In the genomic region with DNA sequence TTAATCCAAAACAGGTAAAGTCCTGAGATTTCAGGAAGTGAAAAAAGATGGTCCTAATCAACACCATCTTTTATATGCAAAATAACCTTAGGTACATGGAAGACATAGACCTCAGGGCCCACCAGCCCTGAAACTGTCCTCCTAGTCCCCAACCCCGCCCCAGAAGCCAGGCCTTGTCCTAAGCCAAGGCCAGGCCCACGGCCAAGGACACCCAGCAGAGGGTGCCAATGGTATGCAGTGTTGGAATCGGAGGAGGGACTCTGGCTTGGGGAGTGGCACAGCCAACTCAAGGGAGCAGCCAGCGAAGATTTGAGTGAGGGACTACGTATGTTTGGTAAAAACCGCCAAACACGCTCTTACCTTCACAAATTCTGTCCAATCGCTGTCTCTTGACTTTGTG, we compare ENCODE assay signal across 10 cellular contexts.
A peak's percentile ranks its signal among the peaks of the same experiment; 100 is the strongest.
DNase-seq lines count a peak whose midpoint lies in the region; ATAC-seq and TF ChIP-seq lines count a peak whose summit lies in the region.
"Had no signal": no experiment of that assay in that cellular context is flagged by ENCODE, and none has a peak within 500 bp of the region (broad histone marks: within the 10 kb centered on the region; RNA-seq: fewer than 3 reads in every experiment).

No MANE protein-coding gene starts in this region.

- H3K4me3 ChIP-seq in BJ (ENCODE audit: low read depth, low read length): no peak overlapping the region
- H3K4me3 ChIP-seq in coronary artery: no peak overlapping the region
- H3K4me3 ChIP-seq in spleen: no peak overlapping the region
- H3K4me3 ChIP-seq: SJSA1 had no signal

- CTCF ChIA-PET in BJ (lab: Yijun Ruan, JAX): interaction anchor here (1.5 kb wide), 1 partner anchor 9 kb away, joined by 7 read pairs; no protein-coding TSS in a partner anchor

- H3K36me3 ChIP-seq in BJ (ENCODE audit: control insufficient read depth, insufficient read depth, low read length): no peaks in the 10 kb centered on the region; the same call in 1 of the 2 replicates
- H3K36me3 ChIP-seq in spleen: peaks cover 0 to 22% (median 0%) of the 10 kb centered on the region in 6 donors

- H3K4me1 ChIP-seq in spleen: peaks cover 10 to 71% (median 45%) of the 10 kb centered on the region in 6 donors

- H3K9me3 ChIP-seq in spleen: no peaks in the 10 kb centered on the region
- H3K9me3 ChIP-seq: SJSA1 had no signal

- DNase-seq in BJ (ENCODE audit: low read depth): no peak
- DNase-seq in M059J (ENCODE audit: low read depth): peak; percentile 44
- peak; percentile 89 for DNase-seq in coronary artery (ENCODE audit: low spot score)
- DNase-seq in midbrain (lab: John Stamatoyannopoulos, UW): peak; percentile 43
- no peak for DNase-seq in NCI-H2081 treated with DMSO at 0.1 percent for 48 hours (lab: John Stamatoyannopoulos, UW)
- no peak for DNase-seq in spleen
- DNase-seq in NCI-H748 (lab: John Stamatoyannopoulos, UW; ENCODE audit: unreplicated experiment): no peak
- DNase-seq: stimulated activated naive CD4-positive, alpha-beta T cell treated with Interleukin-2 at 50 U/mL for 16 hours had no signal

- ATAC-seq in HG03571 (IDR thresholded peaks at IDR 0.05; ENCODE audit: unreplicated experiment): no peak

- TF ChIP-seq CTCF in BJ (IDR thresholded peaks at IDR 0.05; ENCODE audit: insufficient read depth, low read depth, low read length) (peak; percentile 25; the same call in 1 of the 2 replicates), coronary artery (IDR thresholded peaks at IDR 0.05) (no peak), spleen (IDR thresholded peaks at IDR 0.05 in 8 of 11, conservative IDR thresholded peaks at IDR 0.05 in 3 of 11) (peak in 1 of 11 experiments; percentile 23)

- no peak for TF ChIP-seq POLR2A in spleen (IDR thresholded peaks at IDR 0.05)

- intact Hi-C loops in spleen (cut with DNase I; ENCODE audit: low total_unique reads): no loop called here

- 62 to 90% (median 73%) methylated on average over 7 to 8 of the region's 8 CpGs for WGBS in spleen, 5 donors

- POLR2A ChIA-PET in BJ (lab: Charles Lee): no interaction called here

- H3K27me3 ChIP-seq in BJ (ENCODE audit: control insufficient read depth, insufficient read depth, low read length) (no peaks in the 10 kb centered on the region), spleen (replicated peaks in 1 of 7) (no peaks in the 10 kb centered on the region)
- H3K27me3 ChIP-seq: SJSA1 had no signal

- no peak overlapping the region for H3K27ac ChIP-seq in coronary artery
- H3K27ac ChIP-seq in spleen: no peak overlapping the region
- H3K27ac ChIP-seq: SJSA1 had no signal

Comparison
In these comparisons a context has a peak if more than half of its experiments do, and no peak if none do; other contexts are left out.
1. DNase-seq: peak in M059J (single experiment), coronary artery (single experiment) and midbrain (single experiment); none in BJ (single experiment), NCI-H2081 treated with DMSO at 0.1 percent for 48 hours (single experiment), spleen (single experiment) and NCI-H748 (single experiment).